17 cellular contexts compared by ENCODE assay signal in the genomic region with DNA sequence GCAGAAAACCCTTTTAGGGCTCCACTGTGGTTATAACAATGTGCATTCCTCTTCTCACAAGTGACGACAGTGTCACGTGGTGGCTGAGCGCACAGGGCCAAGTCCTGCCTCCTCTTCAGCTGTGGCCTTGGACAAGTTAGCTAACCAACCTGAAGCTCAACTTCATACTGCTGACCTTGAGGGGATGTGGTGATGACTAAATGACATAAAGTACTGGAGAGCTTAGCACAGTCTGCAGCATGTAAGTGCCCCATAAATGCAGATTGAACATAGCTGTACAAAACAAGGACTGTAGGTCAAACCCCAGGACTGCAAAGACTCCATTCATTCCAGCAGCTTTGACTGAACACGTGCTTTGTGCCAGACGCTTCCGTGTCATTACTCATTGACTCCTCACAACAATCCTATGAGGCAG. TPM values are rescaled to one million over a fixed set of nuclear protein-coding genes. Genes with fewer than 3 reads are reported as not detected.
A peak's percentile ranks its signal among the peaks of the same experiment; 100 is the strongest.
DNase-seq lines count a peak whose midpoint lies in the region; ATAC-seq and TF ChIP-seq lines count a peak whose summit lies in the region.
"Had no signal": no experiment of that assay in that cellular context is flagged by ENCODE, and none has a peak within 500 bp of the region (broad histone marks: within the 10 kb centered on the region; RNA-seq: fewer than 3 reads in every experiment).

No MANE protein-coding gene starts in this region.

- 33 to 35% methylated on average over 6 of the region's 6 CpGs for WGBS in GM23248 (ENCODE audit: low coverage in 1 of 2, low lambda C conversion rate in 2 of 2, missing lambda C conversion rate in 2 of 2), 2 experiments

- H3K36me3 Mint-ChIP-seq in glutamatergic neuron (ENCODE audit: unreplicated experiment) = no peaks in the 10 kb centered on the region
- H3K36me3 Mint-ChIP-seq: natural killer cell treated with Interleukin-12 subunit alpha and Interleukin-12 subunit beta and Interleukin-15 and Interleukin-18, amount 100 ng/mL, for 72 hours; stimulated activated memory B cell treated with anti-CD40 and anti-IgM and Interleukin-4, amounts not matched to agents 10 μg/mL and 1 μg/mL and 100 μg/mL, for 72 hours had no signal

- peaks cover 36% of the 10 kb centered on the region for H3F3A ChIP-seq in GM23248 (ENCODE audit: insufficient read depth)

- no peaks in the 10 kb centered on the region for H3K27me3 Mint-ChIP-seq in glutamatergic neuron (ENCODE audit: unreplicated experiment)
- H3K27me3 Mint-ChIP-seq: stimulated activated memory B cell treated with anti-CD40 and anti-IgM and Interleukin-4, amounts not matched to agents 10 μg/mL and 1 μg/mL and 100 μg/mL, for 72 hours had no signal

- DNase-seq in GM23248 (peak; percentile 76), astrocyte of the hippocampus (ENCODE audit: low read depth, low spot score) (peak; percentile 83), foreskin melanocyte (peak; percentile 16), renal cortical epithelial cell (ENCODE audit: low read depth) (peak; percentile 52), NCI-H2196 (lab: John Stamatoyannopoulos, UW; ENCODE audit: unreplicated experiment) (no peak), glutamatergic neuron (no peak)
- DNase-seq in activated T-cell treated with anti-CD3 and anti-CD28 coated beads, Interleukin-2, amount 50 U/mL, for 48 hours = no peak
- DNase-seq: activated CD4-positive, alpha-beta T cell treated with anti-CD3 and anti-CD28 coated beads, Interleukin-2, amount 50 U/mL, for 1 hour; activated naive CD4-positive, alpha-beta T cell treated with anti-CD3 and anti-CD28 coated beads for 36 hours; NCI-H2081 treated with DMSO at 0.1 percent for 48 hours; stimulated activated CD4-positive, alpha-beta T cell treated with anti-CD3 and anti-CD28 coated beads, Interleukin-1b, Interleukin-23, amount 100 ng/mL, for 48 hours; T-helper 1 cell had no signal

- no peaks in the 10 kb centered on the region for H4K20me1 ChIP-seq in GM23248 (ENCODE audit: insufficient read depth)

- H3K4me2 ChIP-seq in GM23248 (ENCODE audit: unreplicated experiment) = peak overlapping the region; percentile 64
- H3K4me2 ChIP-seq: KMS-11 had no signal

- no peak overlapping the region for H3K4me3 Mint-ChIP-seq in glutamatergic neuron (ENCODE audit: unreplicated experiment)
- H3K4me3 Mint-ChIP-seq: activated naive CD4-positive, alpha-beta T cell treated with anti-CD3 and anti-CD28 coated beads for 36 hours; dendritic cell treated with granulocyte-macrophage colony-stimulating factor and Interleukin-4, amounts not matched to agents 40 ng/mL and 50 ng/mL, for 4 days; natural killer cell treated with Interleukin-12 subunit alpha and Interleukin-12 subunit beta and Interleukin-15 and Interleukin-18, amount 100 ng/mL, for 72 hours; stimulated activated memory B cell treated with anti-CD40 and anti-IgM and Interleukin-4, amounts not matched to agents 10 μg/mL and 1 μg/mL and 100 μg/mL, for 72 hours had no signal

- peak overlapping the region; percentile 68; the same call in 1 of the 2 replicates for H3K27ac ChIP-seq in GM23248
- H3K27ac ChIP-seq: KMS-11 had no signal

- no peak overlapping the region for H3K27ac Mint-ChIP-seq in glutamatergic neuron (ENCODE audit: unreplicated experiment)
- H3K27ac Mint-ChIP-seq: activated naive CD4-positive, alpha-beta T cell treated with anti-CD3 and anti-CD28 coated beads for 36 hours; dendritic cell treated with granulocyte-macrophage colony-stimulating factor and Interleukin-4, amounts not matched to agents 40 ng/mL and 50 ng/mL, for 4 days; natural killer cell treated with Interleukin-12 subunit alpha and Interleukin-12 subunit beta and Interleukin-15 and Interleukin-18, amount 100 ng/mL, for 72 hours; stimulated activated memory B cell treated with anti-CD40 and anti-IgM and Interleukin-4, amounts not matched to agents 10 μg/mL and 1 μg/mL and 100 μg/mL, for 72 hours had no signal

- no peaks in the 10 kb centered on the region for H3K9me2 ChIP-seq in GM23248 (ENCODE audit: insufficient read depth)

- no peaks in the 10 kb centered on the region for H3K4me1 Mint-ChIP-seq in glutamatergic neuron (ENCODE audit: low read depth, unreplicated experiment)

- no peaks in the 10 kb centered on the region for H3K79me2 ChIP-seq in GM23248 (ENCODE audit: insufficient read depth)

- no peak for ATAC-seq in GM19455 (IDR thresholded peaks at IDR 0.05; ENCODE audit: unreplicated experiment)
- ATAC-seq: natural killer cell treated with Interleukin-12 subunit alpha and Interleukin-12 subunit beta and Interleukin-15 and Interleukin-18, amount 100 ng/mL, for 72 hours; stimulated activated memory B cell treated with anti-CD40 and anti-IgM and Interleukin-4, amounts not matched to agents 10 μg/mL and 1 μg/mL and 100 μg/mL, for 72 hours had no signal

- peaks cover 30% of the 10 kb centered on the region for H3K4me1 ChIP-seq in GM23248 (ENCODE audit: insufficient read depth)

- H3K27me3 ChIP-seq in GM23248 (replicated peaks; ENCODE audit: insufficient read depth) = no peaks in the 10 kb centered on the region

- H3K9me3 Mint-ChIP-seq in glutamatergic neuron (ENCODE audit: unreplicated experiment) = peaks cover 2% of the 10 kb centered on the region
- H3K9me3 Mint-ChIP-seq: activated naive CD4-positive, alpha-beta T cell treated with anti-CD3 and anti-CD28 coated beads for 36 hours; dendritic cell treated with granulocyte-macrophage colony-stimulating factor and Interleukin-4, amounts not matched to agents 40 ng/mL and 50 ng/mL, for 4 days; natural killer cell treated with Interleukin-12 subunit alpha and Interleukin-12 subunit beta and Interleukin-15 and Interleukin-18, amount 100 ng/mL, for 72 hours; stimulated activated memory B cell treated with anti-CD40 and anti-IgM and Interleukin-4, amounts not matched to agents 10 μg/mL and 1 μg/mL and 100 μg/mL, for 72 hours had no signal

- H2AFZ ChIP-seq in GM23248 = no peak overlapping the region

- in situ Hi-C loops in GM23248 (cut with MboI) = no loop called here

- no peak overlapping the region for H3K9ac ChIP-seq in GM23248
- H3K9ac ChIP-seq: KMS-11 had no signal

- H3K4me3 ChIP-seq in GM23248 = no peak overlapping the region

- no peak for TF ChIP-seq CTCF in glutamatergic neuron (IDR thresholded peaks at IDR 0.05; ENCODE audit: partially characterized antibody, unreplicated experiment)

- no peaks in the 10 kb centered on the region for H3K36me3 ChIP-seq in GM23248 (ENCODE audit: low read depth)

- H3K9me3 ChIP-seq in GM23248 (ENCODE audit: low read depth) = no peaks in the 10 kb centered on the region

RNA-seq across cellular contexts. Expression of a gene that starts 20.1 kb away (rescaled TPM):
- total RNA-seq in GM23248 (2014; rRNA removed; shearing (Covaris generic)) = not detected in 2 replicates
- polyA plus RNA-seq in GM23248 (2016; fragmentation: Nextera tagmentation; extraction: Ambion mirVana) = not detected in 2 replicates
- total RNA-seq in renal cortical epithelial cell (not detected in 2 replicates), glutamatergic neuron (ENCODE audit: unreplicated experiment) (not detected)
- total RNA-seq: activated naive CD4-positive, alpha-beta T cell treated with anti-CD3 and anti-CD28 coated beads for 36 hours; natural killer cell treated with Interleukin-12 subunit alpha and Interleukin-12 subunit beta and Interleukin-15 and Interleukin-18, amount 100 ng/mL, for 72 hours had no signal

RNA-seq across cellular contexts. Expression of a gene that starts 36.4 kb away (rescaled TPM):
- total RNA-seq in GM23248 (2014; rRNA removed; shearing (Covaris generic)) = 10.9 and 11.0 TPM in 2 replicates
- 11.6 and 12.5 TPM in 2 replicates for polyA plus RNA-seq in GM23248 (2016; fragmentation: Nextera tagmentation; extraction: Ambion mirVana)
- total RNA-seq in renal cortical epithelial cell (28.5 and 63.6 TPM in 2 replicates), glutamatergic neuron (ENCODE audit: unreplicated experiment) (21.9 TPM)

Comparison
In these comparisons a context has a peak if more than half of its experiments do, and no peak if none do; other contexts are left out.
1. DNase-seq: peak in GM23248 (single experiment), astrocyte of the hippocampus (single experiment), foreskin melanocyte (single experiment) and renal cortical epithelial cell (single experiment); none in activated T-cell treated with anti-CD3 and anti-CD28 coated beads, Interleukin-2, amount 50 U/mL, for 48 hours (0 of 2), NCI-H2196 (single experiment) and glutamatergic neuron (single experiment).